8 cellular contexts compared by ENCODE assay signal in the genomic region with DNA sequence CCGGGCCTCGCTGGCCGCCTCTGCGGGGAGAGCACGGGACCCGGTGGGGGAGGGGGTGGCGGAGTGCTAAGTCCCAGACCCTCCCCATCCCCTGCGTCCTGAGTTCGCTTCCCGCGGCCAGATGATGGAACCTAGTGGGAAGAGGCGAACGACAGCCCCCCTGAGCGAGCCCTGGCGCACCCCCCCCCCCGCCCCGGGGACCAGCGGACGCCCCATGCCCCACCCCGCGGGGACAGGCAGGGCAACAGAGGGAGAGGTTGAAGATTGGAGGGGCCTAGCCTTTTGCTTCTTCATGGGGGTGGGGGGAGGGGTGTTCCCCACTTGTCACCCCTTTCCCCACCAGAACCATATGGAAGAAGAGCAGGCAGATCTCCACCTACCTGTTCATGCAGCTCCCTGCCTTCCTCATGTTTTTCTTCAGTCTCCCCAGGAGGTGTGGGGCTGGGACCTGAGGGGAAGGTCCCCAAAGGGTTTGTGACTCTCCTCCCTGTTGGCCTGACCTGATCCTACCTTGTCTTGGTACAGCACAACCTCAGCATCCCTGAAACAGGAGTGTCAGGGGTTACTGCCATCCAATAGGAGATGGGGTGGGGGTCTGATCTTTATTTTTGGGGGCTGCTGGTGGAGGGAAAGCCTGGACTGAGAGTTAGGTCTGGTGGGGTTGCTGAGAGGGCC. TPM values are rescaled to one million over a fixed set of nuclear protein-coding genes. Genes with fewer than 3 reads are reported as not detected.
DNase-seq lines count a peak whose midpoint lies in the region; ATAC-seq and TF ChIP-seq lines count a peak whose summit lies in the region.

No MANE protein-coding gene starts in this region.

- WGBS in spleen, 5 donors, result 0 to 2% (median 1%) methylated on average over 3 to 21 of the region's 21 CpGs

- H3K4me1 Mint-ChIP-seq in CD4-positive, CD25-positive, alpha-beta regulatory T cell, result peaks cover 5 to 45% (median 26%) of the 10 kb centered on the region in 4 donors
- H3K4me1 Mint-ChIP-seq in activated B cell treated with CpG ODN at 0.5 μM for 24 hours (peaks cover 37% of the 10 kb centered on the region), glutamatergic neuron (ENCODE audit: low read depth, unreplicated experiment) (peaks cover 24% of the 10 kb centered on the region)

- no peak for DNase-seq in CD4-positive, CD25-positive, alpha-beta regulatory T cell
- DNase-seq in H7 (no peak), activated B cell treated with CpG ODN at 0.5 μM for 24 hours (peak; percentile 19), glutamatergic neuron (no peak), spleen (no peak)

- peak overlapping the region; percentile 92 to 99 (median 94) for H3K4me3 Mint-ChIP-seq in CD4-positive, CD25-positive, alpha-beta regulatory T cell
- H3K4me3 Mint-ChIP-seq in activated B cell treated with CpG ODN at 0.5 μM for 24 hours (peak overlapping the region; percentile 90), glutamatergic neuron (ENCODE audit: unreplicated experiment) (peak overlapping the region; percentile 100)

- POLR2A ChIA-PET in activated B cell treated with CpG ODN at 0.5 μM for 24 hours (lab: Charles Lee), result interaction anchor here (0.6 to 13.1 kb wide), 18 partner anchors 11 to 1227 kb away, joined by 3 to 322 read pairs (median 6); partner anchors contain the start of genes BRD8, CDC23, EGR1 and ETF1

- peaks cover 11% of the 10 kb centered on the region for H3K36me3 ChIP-seq in CD4-positive, CD25-positive, alpha-beta regulatory T cell (ENCODE audit: control insufficient read depth, insufficient read depth, low read length)
- H3K36me3 ChIP-seq in H7 (replicated peaks; ENCODE audit: control insufficient read depth, insufficient read depth, low read length) (peaks cover 10% of the 10 kb centered on the region), spleen (peaks cover 0 to 29% (median 19%) of the 10 kb centered on the region in 6 donors)

- H3K27me3 Mint-ChIP-seq in CD4-positive, CD25-positive, alpha-beta regulatory T cell, result peaks cover 5% of the 10 kb centered on the region
- no peaks in the 10 kb centered on the region for H3K27me3 Mint-ChIP-seq in activated B cell treated with CpG ODN at 0.5 μM for 24 hours
- peaks cover 11% of the 10 kb centered on the region for H3K27me3 Mint-ChIP-seq in glutamatergic neuron (ENCODE audit: unreplicated experiment)

- H3K27me3 ChIP-seq in CD4-positive, CD25-positive, alpha-beta regulatory T cell (ENCODE audit: control insufficient read depth, insufficient read depth, low read length), result no peaks in the 10 kb centered on the region
- H3K27me3 ChIP-seq in H7 (ENCODE audit: control insufficient read depth, insufficient read depth, low read length) (no peaks in the 10 kb centered on the region), spleen (replicated peaks in 1 of 7) (no peaks in the 10 kb centered on the region)

- peak overlapping the region; percentile 84 to 95 (median 94) for H3K27ac Mint-ChIP-seq in CD4-positive, CD25-positive, alpha-beta regulatory T cell
- H3K27ac Mint-ChIP-seq in activated B cell treated with CpG ODN at 0.5 μM for 24 hours (peak overlapping the region; percentile 94), glutamatergic neuron (ENCODE audit: unreplicated experiment) (peak overlapping the region; percentile 99)

- H3K4me3 ChIP-seq in CD4-positive, CD25-positive, alpha-beta regulatory T cell (ENCODE audit: low read depth, low read length), result peak overlapping the region; percentile 81
- H3K4me3 ChIP-seq in H7 (ENCODE audit: insufficient read depth, low read depth, low read length) (peak overlapping the region; percentile 78), spleen (peak overlapping the region; percentile 71 to 94 (median 88))

- no peak for TF ChIP-seq POLR2A in spleen (IDR thresholded peaks at IDR 0.05)

- no peaks in the 10 kb centered on the region for H3K9me3 ChIP-seq in CD4-positive, CD25-positive, alpha-beta regulatory T cell (ENCODE audit: control insufficient read depth in 2 of 2, low read length in 2 of 2)
- H3K9me3 ChIP-seq in spleen, result no peaks in the 10 kb centered on the region

- CTCF ChIA-PET in activated B cell treated with CpG ODN at 0.5 μM for 24 hours (lab: Charles Lee), result interaction anchor here (1.0 to 7.8 kb wide), 2 partner anchors 10 to 14 kb away, joined by 3 to 134 read pairs; partner anchors contain the start of gene KDM3B

- H3K9me3 Mint-ChIP-seq in CD4-positive, CD25-positive, alpha-beta regulatory T cell, result no peaks in the 10 kb centered on the region
- H3K9me3 Mint-ChIP-seq in activated B cell treated with CpG ODN at 0.5 μM for 24 hours, result no peaks in the 10 kb centered on the region
- H3K9me3 Mint-ChIP-seq in glutamatergic neuron (ENCODE audit: unreplicated experiment), result peaks cover 15% of the 10 kb centered on the region

- intact Hi-C loops in activated B cell treated with CpG ODN at 0.5 μM for 24 hours (cut with micrococcal nuclease) (loop anchor here (1.0 to 10.0 kb wide), 7 partner anchors 14 to 859 kb away; partner anchors contain the start of genes ETF1, HNRNPA0, HSPA9 and KDM3B), spleen (cut with DNase I; ENCODE audit: low total_unique reads) (no loop called here)

- TF ChIP-seq CTCF in activated B cell treated with CpG ODN at 0.5 μM for 24 hours (IDR thresholded peaks at IDR 0.05) (no peak), glutamatergic neuron (IDR thresholded peaks at IDR 0.05; ENCODE audit: partially characterized antibody, unreplicated experiment) (no peak), spleen (IDR thresholded peaks at IDR 0.05 in 8 of 11, conservative IDR thresholded peaks at IDR 0.05 in 3 of 11) (no peak)

- peak overlapping the region; percentile 87 for H3K27ac ChIP-seq in CD4-positive, CD25-positive, alpha-beta regulatory T cell (ENCODE audit: insufficient read depth, low read length, poor library complexity, severe bottlenecking)
- peak overlapping the region; percentile 90 to 98 (median 96) for H3K27ac ChIP-seq in spleen

- no peak for ATAC-seq in CD4-positive, CD25-positive, alpha-beta regulatory T cell (ENCODE audit: low read depth in 2 of 2)
- ATAC-seq in activated B cell treated with CpG ODN at 0.5 μM for 24 hours (ENCODE audit: low read depth) (no peak), HG02938 (IDR thresholded peaks at IDR 0.05; ENCODE audit: unreplicated experiment) (no peak), GM19035 (IDR thresholded peaks at IDR 0.05; ENCODE audit: unreplicated experiment) (no peak), HG03439 (IDR thresholded peaks at IDR 0.05; ENCODE audit: unreplicated experiment) (no peak)

- H3K4me1 ChIP-seq in CD4-positive, CD25-positive, alpha-beta regulatory T cell (ENCODE audit: control insufficient read depth, insufficient read depth, low read length, poor library complexity, severe bottlenecking), result peaks cover 27% of the 10 kb centered on the region
- H3K4me1 ChIP-seq in spleen, result peaks cover 15 to 60% (median 35%) of the 10 kb centered on the region in 6 donors

- H3K36me3 Mint-ChIP-seq in CD4-positive, CD25-positive, alpha-beta regulatory T cell, result peaks cover 11% of the 10 kb centered on the region
- H3K36me3 Mint-ChIP-seq in activated B cell treated with CpG ODN at 0.5 μM for 24 hours (ENCODE audit: low read depth), result peaks cover 24% of the 10 kb centered on the region
- H3K36me3 Mint-ChIP-seq in glutamatergic neuron (ENCODE audit: unreplicated experiment), result no peaks in the 10 kb centered on the region

RNA-seq across cellular contexts. Expression of gene FAM53C, which starts 0.5 kb away (rescaled TPM):
- 57.0 TPM for total RNA-seq in CD4-positive, CD25-positive, alpha-beta regulatory T cell
- polyA plus RNA-seq in CD4-positive, CD25-positive, alpha-beta regulatory T cell, result 10 to 100 TPM; 20.4 to 28.9 (median 24.6) TPM
- total RNA-seq in H7 (2014; rRNA removed; shearing (Covaris generic)), result 70.4 and 74.5 TPM in 2 replicates
- total RNA-seq in activated B cell treated with CpG ODN at 0.5 μM for 24 hours (23.5 and 24.9 TPM in 2 replicates), glutamatergic neuron (ENCODE audit: unreplicated experiment) (69.9 TPM), spleen (10 to 100 TPM; 28.8 to 42.0 (median 33.7) TPM)
- 10 to 100 TPM in 1 of 3 donors, 1 to 10 TPM in 2; 6.8 to 11.7 (median 7.7) TPM for polyA plus RNA-seq in spleen

RNA-seq across cellular contexts. Expression of gene CDC25C, which starts 6.9 kb away (rescaled TPM):
- total RNA-seq in CD4-positive, CD25-positive, alpha-beta regulatory T cell, result 0.37 TPM
- under 1 TPM in 3 of 4 donors, not detected in 1; 0.22 to 0.64 (median 0.27) TPM for polyA plus RNA-seq in CD4-positive, CD25-positive, alpha-beta regulatory T cell
- 36.0 and 38.7 TPM in 2 replicates for total RNA-seq in H7 (2014; rRNA removed; shearing (Covaris generic))
- total RNA-seq in activated B cell treated with CpG ODN at 0.5 μM for 24 hours (0.42 TPM in 1 of 2 replicates, not detected in the other), glutamatergic neuron (ENCODE audit: unreplicated experiment) (3.2 TPM), spleen (1 to 10 TPM in 3 of 7 donors, under 1 TPM in 4; 0.25 to 6.0 (median 0.89) TPM)
- polyA plus RNA-seq in spleen, result 1 to 10 TPM in 1 of 3 donors, under 1 TPM in 2; 0.37 to 2.0 (median 0.77) TPM

RNA-seq across cellular contexts. Expression of gene KDM3B, which starts 13.9 kb away (rescaled TPM):
- total RNA-seq in CD4-positive, CD25-positive, alpha-beta regulatory T cell, result 77.1 TPM
- 10 to 100 TPM; 12.8 to 15.4 (median 13.5) TPM for polyA plus RNA-seq in CD4-positive, CD25-positive, alpha-beta regulatory T cell
- total RNA-seq in H7 (2014; rRNA removed; shearing (Covaris generic)), result 55.6 and 74.8 TPM in 2 replicates
- total RNA-seq in activated B cell treated with CpG ODN at 0.5 μM for 24 hours (85.5 and 94.0 TPM in 2 replicates), glutamatergic neuron (ENCODE audit: unreplicated experiment) (98.5 TPM), spleen (10 to 100 TPM; 69.1 to 90.6 (median 79.6) TPM)
- 10 to 100 TPM; 21.6 to 27.4 (median 24.8) TPM for polyA plus RNA-seq in spleen
